In the genomic region with DNA sequence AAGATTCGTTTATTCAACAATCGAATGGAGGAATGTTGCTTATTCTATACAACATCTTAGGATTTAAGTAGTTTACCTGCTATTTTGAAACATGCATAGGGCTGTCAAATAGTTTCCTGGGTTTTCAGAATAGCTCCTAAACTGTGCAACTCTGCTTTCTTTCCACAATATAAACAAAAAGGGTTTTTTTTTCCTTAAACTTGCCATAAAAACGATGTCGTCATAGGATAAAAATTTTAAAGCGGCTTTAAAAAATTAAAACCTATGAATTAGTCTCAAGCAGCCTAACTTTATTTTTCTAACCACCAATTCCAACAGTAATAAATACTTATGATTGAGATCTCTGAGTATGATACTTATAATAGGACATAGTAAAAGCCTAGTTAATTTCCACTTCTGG, we compare ENCODE assay signal across 22 cellular contexts.
"Had no signal": no experiment of that assay in that cellular context is flagged by ENCODE, and none has a peak within 500 bp of the region (broad histone marks: within the 10 kb centered on the region; RNA-seq: fewer than 3 reads in every experiment).

No MANE protein-coding gene starts in this region.

- H3K27me3 Mint-ChIP-seq: activated naive CD8-positive, alpha-beta T cell treated with anti-CD3 and anti-CD28 coated beads for 36 hours; naive thymus-derived CD8-positive, alpha-beta T cell; stimulated activated naive CD8-positive, alpha-beta T cell treated with anti-CD3 and anti-CD28 coated beads, Interleukin-15, amount 100 ng/mL, for 72 hours had no signal

- H3K27ac ChIP-seq: colonic mucosa, epithelial cell of prostate, ovary, prostate gland, right atrium auricular region, tibial artery had no signal

- H3K36me3 Mint-ChIP-seq: naive thymus-derived CD8-positive, alpha-beta T cell; WTC11 had no signal

- DNase-seq: activated CD4-positive, alpha-beta T cell treated with anti-CD3 and anti-CD28 coated beads, Interleukin-2, amount 50 U/mL, for 4 hours; activated CD8-positive, alpha-beta memory T cell treated with anti-CD3 and anti-CD28 coated beads for 24 hours; activated CD8-positive, alpha-beta memory T cell treated with anti-CD3 and anti-CD28 coated beads, Interleukin-2, amount 50 U/mL, for 4 hours; activated naive CD4-positive, alpha-beta T cell treated with Interleukin-2 at 50 U/mL for 16 hours; activated naive CD8-positive, alpha-beta T cell treated with anti-CD3 and anti-CD28 coated beads for 36 hours; activated T-cell treated with anti-CD3 and anti-CD28 coated beads, Interleukin-2, amount 50 U/mL, for 4 hours; colonic mucosa; foreskin melanocyte; immature natural killer cell; naive thymus-derived CD8-positive, alpha-beta T cell; ovary; stimulated activated CD4-positive, alpha-beta T cell treated with anti-CD3 and anti-CD28 coated beads, Interleukin-1b, Interleukin-23, amount 100 ng/mL, for 48 hours; stimulated activated naive CD8-positive, alpha-beta T cell treated with anti-CD3 and anti-CD28 coated beads, Interleukin-15, amount 100 ng/mL, for 72 hours; T-helper 9 cell; tibial artery had no signal

- ATAC-seq: activated T-cell treated with anti-CD3 and anti-CD28 coated beads, Interleukin-2, amount 50 U/mL, for 4 hours; left lobe of liver; naive thymus-derived CD8-positive, alpha-beta T cell; stimulated activated naive CD8-positive, alpha-beta T cell treated with anti-CD3 and anti-CD28 coated beads, Interleukin-15, amount 100 ng/mL, for 72 hours had no signal

- H3K4me3 Mint-ChIP-seq: activated naive CD8-positive, alpha-beta T cell treated with anti-CD3 and anti-CD28 coated beads for 36 hours; activated T-cell treated with anti-CD3 and anti-CD28 coated beads, Interleukin-2, amount 50 U/mL, for 4 hours; endodermal cell; immature natural killer cell; stimulated activated naive CD8-positive, alpha-beta T cell treated with anti-CD3 and anti-CD28 coated beads, Interleukin-15, amount 100 ng/mL, for 72 hours; WTC11 had no signal

- H3K4me3 ChIP-seq: colonic mucosa, lung, ovary, prostate gland, right atrium auricular region, tibial artery had no signal

- H3K9me3 Mint-ChIP-seq: activated T-cell treated with anti-CD3 and anti-CD28 coated beads, Interleukin-2, amount 50 U/mL, for 4 hours; endodermal cell; stimulated activated naive CD8-positive, alpha-beta T cell treated with anti-CD3 and anti-CD28 coated beads, Interleukin-15, amount 100 ng/mL, for 72 hours; WTC11 had no signal

- H3K36me3 ChIP-seq: colonic mucosa, ovary, prostate gland, right atrium auricular region, tibial artery had no signal

- H3K27ac Mint-ChIP-seq: activated naive CD8-positive, alpha-beta T cell treated with anti-CD3 and anti-CD28 coated beads for 36 hours; endodermal cell; stimulated activated naive CD8-positive, alpha-beta T cell treated with anti-CD3 and anti-CD28 coated beads, Interleukin-15, amount 100 ng/mL, for 72 hours; WTC11 had no signal

- H3K27me3 ChIP-seq: colonic mucosa, ovary, right atrium auricular region, tibial artery had no signal

- H3K4me1 ChIP-seq: colonic mucosa, prostate gland, tibial artery had no signal

- H3K4me1 Mint-ChIP-seq: activated naive CD8-positive, alpha-beta T cell treated with anti-CD3 and anti-CD28 coated beads for 36 hours; stimulated activated naive CD8-positive, alpha-beta T cell treated with anti-CD3 and anti-CD28 coated beads, Interleukin-15, amount 100 ng/mL, for 72 hours had no signal

- H3K9me3 ChIP-seq: colonic mucosa, ovary, prostate gland, right atrium auricular region, tibial artery had no signal
